ENCODE assay signal across 1 cellular context in the genomic region with DNA sequence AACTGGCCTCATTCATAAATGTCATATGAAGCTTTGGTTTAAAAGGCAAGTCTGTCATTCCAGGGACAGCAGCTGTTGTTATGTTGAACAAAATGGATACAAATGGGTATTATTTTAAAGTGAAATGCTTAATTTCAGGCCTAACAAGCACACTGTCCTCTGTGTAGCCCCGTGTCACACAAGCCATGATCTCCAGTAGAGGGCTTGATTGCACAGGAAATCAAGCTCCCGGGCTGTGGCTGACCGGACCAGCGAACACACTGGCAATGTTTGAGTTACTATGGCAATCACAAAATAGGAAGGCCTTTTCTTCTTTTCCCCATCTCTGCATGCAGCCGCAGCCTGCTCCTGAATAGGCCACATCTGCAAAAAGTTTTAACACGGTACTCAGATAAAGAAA.
TF ChIP-seq lines count a peak whose summit lies in the region.

No MANE protein-coding gene starts in this region.

TF ChIP-seq in SK-N-SH treated with all-trans-retinoic acid at 6 μM for 48 hours, 23 proteins besides CTCF, POLR2A, EP300 and RAD21 (continued from another document):
- TF ChIP-seq, protein P1, sequence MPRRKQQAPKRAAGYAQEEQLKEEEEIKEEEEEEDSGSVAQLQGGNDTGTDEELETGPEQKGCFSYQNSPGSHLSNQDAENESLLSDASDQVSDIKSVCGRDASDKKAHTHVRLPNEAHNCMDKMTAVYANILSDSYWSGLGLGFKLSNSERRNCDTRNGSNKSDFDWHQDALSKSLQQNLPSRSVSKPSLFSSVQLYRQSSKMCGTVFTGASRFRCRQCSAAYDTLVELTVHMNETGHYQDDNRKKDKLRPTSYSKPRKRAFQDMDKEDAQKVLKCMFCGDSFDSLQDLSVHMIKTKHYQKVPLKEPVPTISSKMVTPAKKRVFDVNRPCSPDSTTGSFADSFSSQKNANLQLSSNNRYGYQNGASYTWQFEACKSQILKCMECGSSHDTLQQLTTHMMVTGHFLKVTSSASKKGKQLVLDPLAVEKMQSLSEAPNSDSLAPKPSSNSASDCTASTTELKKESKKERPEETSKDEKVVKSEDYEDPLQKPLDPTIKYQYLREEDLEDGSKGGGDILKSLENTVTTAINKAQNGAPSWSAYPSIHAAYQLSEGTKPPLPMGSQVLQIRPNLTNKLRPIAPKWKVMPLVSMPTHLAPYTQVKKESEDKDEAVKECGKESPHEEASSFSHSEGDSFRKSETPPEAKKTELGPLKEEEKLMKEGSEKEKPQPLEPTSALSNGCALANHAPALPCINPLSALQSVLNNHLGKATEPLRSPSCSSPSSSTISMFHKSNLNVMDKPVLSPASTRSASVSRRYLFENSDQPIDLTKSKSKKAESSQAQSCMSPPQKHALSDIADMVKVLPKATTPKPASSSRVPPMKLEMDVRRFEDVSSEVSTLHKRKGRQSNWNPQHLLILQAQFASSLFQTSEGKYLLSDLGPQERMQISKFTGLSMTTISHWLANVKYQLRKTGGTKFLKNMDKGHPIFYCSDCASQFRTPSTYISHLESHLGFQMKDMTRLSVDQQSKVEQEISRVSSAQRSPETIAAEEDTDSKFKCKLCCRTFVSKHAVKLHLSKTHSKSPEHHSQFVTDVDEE (CRISPR knock-in tag; IDR thresholded peaks at IDR 0.05), result no peak
- TF ChIP-seq, protein P2, sequence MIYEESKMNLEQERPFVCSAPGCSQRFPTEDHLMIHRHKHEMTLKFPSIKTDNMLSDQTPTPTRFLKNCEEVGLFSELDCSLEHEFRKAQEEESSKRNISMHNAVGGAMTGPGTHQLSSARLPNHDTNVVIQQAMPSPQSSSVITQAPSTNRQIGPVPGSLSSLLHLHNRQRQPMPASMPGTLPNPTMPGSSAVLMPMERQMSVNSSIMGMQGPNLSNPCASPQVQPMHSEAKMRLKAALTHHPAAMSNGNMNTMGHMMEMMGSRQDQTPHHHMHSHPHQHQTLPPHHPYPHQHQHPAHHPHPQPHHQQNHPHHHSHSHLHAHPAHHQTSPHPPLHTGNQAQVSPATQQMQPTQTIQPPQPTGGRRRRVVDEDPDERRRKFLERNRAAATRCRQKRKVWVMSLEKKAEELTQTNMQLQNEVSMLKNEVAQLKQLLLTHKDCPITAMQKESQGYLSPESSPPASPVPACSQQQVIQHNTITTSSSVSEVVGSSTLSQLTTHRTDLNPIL (CRISPR knock-in tag; IDR thresholded peaks at IDR 0.05; ENCODE audit: low read depth), result no peak
- TF ChIP-seq OSR1 (CRISPR knock-in tag; IDR thresholded peaks at IDR 0.05) (no peak), RARB (CRISPR knock-in tag; IDR thresholded peaks at IDR 0.05) (no peak), CSDC2 (CRISPR knock-in tag; IDR thresholded peaks at IDR 0.05) (no peak), ZFP3 (CRISPR knock-in tag; IDR thresholded peaks at IDR 0.05) (no peak), ZC3H10 (CRISPR knock-in tag; IDR thresholded peaks at IDR 0.05) (no peak), ZFP30 (CRISPR knock-in tag; IDR thresholded peaks at IDR 0.05) (no peak), TOX (CRISPR knock-in tag; IDR thresholded peaks at IDR 0.05; ENCODE audit: borderline replicate concordance) (no peak)
- TF ChIP-seq, protein P3, sequence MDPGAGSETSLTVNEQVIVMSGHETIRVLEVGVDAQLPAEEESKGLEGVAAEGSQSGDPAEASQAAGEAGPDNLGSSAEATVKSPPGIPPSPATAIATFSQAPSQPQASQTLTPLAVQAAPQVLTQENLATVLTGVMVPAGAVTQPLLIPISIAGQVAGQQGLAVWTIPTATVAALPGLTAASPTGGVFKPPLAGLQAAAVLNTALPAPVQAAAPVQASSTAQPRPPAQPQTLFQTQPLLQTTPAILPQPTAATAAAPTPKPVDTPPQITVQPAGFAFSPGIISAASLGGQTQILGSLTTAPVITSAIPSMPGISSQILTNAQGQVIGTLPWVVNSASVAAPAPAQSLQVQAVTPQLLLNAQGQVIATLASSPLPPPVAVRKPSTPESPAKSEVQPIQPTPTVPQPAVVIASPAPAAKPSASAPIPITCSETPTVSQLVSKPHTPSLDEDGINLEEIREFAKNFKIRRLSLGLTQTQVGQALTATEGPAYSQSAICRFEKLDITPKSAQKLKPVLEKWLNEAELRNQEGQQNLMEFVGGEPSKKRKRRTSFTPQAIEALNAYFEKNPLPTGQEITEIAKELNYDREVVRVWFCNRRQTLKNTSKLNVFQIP (CRISPR knock-in tag; IDR thresholded peaks at IDR 0.05; ENCODE audit: borderline replicate concordance, low read depth), result no peak
